In the genomic region with DNA sequence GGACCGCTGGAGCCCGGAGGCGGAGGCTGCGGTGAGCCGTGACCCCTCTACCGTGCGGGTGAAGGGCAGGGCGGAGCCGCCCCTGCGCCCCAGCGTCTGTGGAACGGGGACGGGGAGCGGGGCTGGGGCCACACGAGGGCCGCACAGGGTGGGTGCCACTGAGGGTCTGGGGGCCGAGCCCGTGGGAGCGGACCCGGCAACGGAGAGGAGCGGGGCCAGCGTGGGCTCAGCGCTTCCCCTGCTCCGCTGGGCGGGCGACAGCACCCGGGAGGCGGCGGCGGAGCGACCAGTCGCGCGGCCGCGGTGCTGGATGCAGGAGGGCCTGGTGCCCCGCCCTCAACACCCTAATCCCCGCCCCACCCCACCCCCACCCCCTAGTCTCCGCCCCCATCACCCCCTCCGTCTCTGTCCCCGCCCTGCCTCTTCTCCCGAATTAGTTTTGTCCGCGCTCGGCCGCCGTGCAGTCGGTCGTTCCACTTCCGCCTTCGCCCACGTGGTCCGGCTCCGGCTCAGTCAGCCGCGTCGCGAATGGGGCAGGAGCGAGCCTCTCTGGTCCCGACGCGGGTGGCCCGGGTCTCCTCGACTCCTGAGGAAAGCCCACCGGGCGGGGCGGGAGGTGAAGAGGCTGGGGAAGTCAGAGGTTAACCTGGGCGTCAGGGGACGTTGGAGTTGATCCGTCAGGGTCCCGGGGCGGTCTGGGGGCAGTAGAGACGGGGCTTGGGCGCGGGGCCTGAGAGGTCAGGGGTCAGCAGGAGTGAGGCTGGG, we compare ENCODE assay signal across 1 cellular context.
A peak's percentile ranks its signal among the peaks of the same experiment; 100 is the strongest.
TF ChIP-seq lines count a peak whose summit lies in the region.

A gene (plus strand): TSS at position 512 of the 765 bp plus-strand sequence. CDS start 447 bp downstream, outside the sequence.

TF ChIP-seq in HepG2, 621 proteins besides CTCF, POLR2A, EP300 and RAD21 (continued from another document and continues in another):
- no peak for TF ChIP-seq PRPF4 (IDR thresholded peaks at IDR 0.05; ENCODE audit: low read depth, low read length, poor library complexity, severe bottlenecking)
- TF ChIP-seq HOXA9 (CRISPR knock-in tag; IDR thresholded peaks at IDR 0.05; ENCODE audit: borderline replicate concordance), result peak; percentile 85
- TF ChIP-seq ZNF460 (CRISPR knock-in tag; IDR thresholded peaks at IDR 0.05; ENCODE audit: borderline replicate concordance), result no peak
- TF ChIP-seq SALL2 (CRISPR knock-in tag; IDR thresholded peaks at IDR 0.05), result peak; percentile 83; the same call in 1 of the 2 replicates
- TF ChIP-seq, protein P1, sequence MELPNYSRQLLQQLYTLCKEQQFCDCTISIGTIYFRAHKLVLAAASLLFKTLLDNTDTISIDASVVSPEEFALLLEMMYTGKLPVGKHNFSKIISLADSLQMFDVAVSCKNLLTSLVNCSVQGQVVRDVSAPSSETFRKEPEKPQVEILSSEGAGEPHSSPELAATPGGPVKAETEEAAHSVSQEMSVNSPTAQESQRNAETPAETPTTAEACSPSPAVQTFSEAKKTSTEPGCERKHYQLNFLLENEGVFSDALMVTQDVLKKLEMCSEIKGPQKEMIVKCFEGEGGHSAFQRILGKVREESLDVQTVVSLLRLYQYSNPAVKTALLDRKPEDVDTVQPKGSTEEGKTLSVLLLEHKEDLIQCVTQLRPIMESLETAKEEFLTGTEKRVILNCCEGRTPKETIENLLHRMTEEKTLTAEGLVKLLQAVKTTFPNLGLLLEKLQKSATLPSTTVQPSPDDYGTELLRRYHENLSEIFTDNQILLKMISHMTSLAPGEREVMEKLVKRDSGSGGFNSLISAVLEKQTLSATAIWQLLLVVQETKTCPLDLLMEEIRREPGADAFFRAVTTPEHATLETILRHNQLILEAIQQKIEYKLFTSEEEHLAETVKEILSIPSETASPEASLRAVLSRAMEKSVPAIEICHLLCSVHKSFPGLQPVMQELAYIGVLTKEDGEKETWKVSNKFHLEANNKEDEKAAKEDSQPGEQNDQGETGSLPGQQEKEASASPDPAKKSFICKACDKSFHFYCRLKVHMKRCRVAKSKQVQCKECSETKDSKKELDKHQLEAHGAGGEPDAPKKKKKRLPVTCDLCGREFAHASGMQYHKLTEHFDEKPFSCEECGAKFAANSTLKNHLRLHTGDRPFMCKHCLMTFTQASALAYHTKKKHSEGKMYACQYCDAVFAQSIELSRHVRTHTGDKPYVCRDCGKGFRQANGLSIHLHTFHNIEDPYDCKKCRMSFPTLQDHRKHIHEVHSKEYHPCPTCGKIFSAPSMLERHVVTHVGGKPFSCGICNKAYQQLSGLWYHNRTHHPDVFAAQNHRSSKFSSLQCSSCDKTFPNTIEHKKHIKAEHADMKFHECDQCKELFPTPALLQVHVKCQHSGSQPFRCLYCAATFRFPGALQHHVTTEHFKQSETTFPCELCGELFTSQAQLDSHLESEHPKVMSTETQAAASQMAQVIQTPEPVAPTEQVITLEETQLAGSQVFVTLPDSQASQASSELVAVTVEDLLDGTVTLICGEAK (IDR thresholded peaks at IDR 0.05), result no peak
- TF ChIP-seq, protein P1 (CRISPR knock-in tag; IDR thresholded peaks at IDR 0.05), result 0 out of 2 replicates have a peak, but pooled peaks have one; percentile 24
- TF ChIP-seq, protein P2, sequence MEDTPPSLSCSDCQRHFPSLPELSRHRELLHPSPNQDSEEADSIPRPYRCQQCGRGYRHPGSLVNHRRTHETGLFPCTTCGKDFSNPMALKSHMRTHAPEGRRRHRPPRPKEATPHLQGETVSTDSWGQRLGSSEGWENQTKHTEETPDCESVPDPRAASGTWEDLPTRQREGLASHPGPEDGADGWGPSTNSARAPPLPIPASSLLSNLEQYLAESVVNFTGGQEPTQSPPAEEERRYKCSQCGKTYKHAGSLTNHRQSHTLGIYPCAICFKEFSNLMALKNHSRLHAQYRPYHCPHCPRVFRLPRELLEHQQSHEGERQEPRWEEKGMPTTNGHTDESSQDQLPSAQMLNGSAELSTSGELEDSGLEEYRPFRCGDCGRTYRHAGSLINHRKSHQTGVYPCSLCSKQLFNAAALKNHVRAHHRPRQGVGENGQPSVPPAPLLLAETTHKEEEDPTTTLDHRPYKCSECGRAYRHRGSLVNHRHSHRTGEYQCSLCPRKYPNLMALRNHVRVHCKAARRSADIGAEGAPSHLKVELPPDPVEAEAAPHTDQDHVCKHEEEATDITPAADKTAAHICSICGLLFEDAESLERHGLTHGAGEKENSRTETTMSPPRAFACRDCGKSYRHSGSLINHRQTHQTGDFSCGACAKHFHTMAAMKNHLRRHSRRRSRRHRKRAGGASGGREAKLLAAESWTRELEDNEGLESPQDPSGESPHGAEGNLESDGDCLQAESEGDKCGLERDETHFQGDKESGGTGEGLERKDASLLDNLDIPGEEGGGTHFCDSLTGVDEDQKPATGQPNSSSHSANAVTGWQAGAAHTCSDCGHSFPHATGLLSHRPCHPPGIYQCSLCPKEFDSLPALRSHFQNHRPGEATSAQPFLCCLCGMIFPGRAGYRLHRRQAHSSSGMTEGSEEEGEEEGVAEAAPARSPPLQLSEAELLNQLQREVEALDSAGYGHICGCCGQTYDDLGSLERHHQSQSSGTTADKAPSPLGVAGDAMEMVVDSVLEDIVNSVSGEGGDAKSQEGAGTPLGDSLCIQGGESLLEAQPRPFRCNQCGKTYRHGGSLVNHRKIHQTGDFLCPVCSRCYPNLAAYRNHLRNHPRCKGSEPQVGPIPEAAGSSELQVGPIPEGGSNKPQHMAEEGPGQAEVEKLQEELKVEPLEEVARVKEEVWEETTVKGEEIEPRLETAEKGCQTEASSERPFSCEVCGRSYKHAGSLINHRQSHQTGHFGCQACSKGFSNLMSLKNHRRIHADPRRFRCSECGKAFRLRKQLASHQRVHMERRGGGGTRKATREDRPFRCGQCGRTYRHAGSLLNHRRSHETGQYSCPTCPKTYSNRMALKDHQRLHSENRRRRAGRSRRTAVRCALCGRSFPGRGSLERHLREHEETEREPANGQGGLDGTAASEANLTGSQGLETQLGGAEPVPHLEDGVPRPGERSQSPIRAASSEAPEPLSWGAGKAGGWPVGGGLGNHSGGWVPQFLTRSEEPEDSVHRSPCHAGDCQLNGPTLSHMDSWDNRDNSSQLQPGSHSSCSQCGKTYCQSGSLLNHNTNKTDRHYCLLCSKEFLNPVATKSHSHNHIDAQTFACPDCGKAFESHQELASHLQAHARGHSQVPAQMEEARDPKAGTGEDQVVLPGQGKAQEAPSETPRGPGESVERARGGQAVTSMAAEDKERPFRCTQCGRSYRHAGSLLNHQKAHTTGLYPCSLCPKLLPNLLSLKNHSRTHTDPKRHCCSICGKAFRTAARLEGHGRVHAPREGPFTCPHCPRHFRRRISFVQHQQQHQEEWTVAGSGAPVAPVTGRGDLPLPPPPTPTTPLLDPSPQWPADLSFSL (CRISPR knock-in tag; IDR thresholded peaks at IDR 0.05), result no peak
- TF ChIP-seq NONO (IDR thresholded peaks at IDR 0.05), result no peak
- TF ChIP-seq NONO (CRISPR knock-in tag; conservative IDR thresholded peaks at IDR 0.05), result peak; percentile 96
- TF ChIP-seq NCOA1 (CRISPR knock-in tag; IDR thresholded peaks at IDR 0.05), result no peak
- TF ChIP-seq PRMT3 (CRISPR knock-in tag; IDR thresholded peaks at IDR 0.05; ENCODE audit: borderline replicate concordance, low read depth), result no peak
- no peak for TF ChIP-seq DNMT1 (CRISPR knock-in tag; IDR thresholded peaks at IDR 0.05)
- peak; percentile 71 for TF ChIP-seq ZNF792 (CRISPR knock-in tag; IDR thresholded peaks at IDR 0.05)
- TF ChIP-seq, protein P3, sequence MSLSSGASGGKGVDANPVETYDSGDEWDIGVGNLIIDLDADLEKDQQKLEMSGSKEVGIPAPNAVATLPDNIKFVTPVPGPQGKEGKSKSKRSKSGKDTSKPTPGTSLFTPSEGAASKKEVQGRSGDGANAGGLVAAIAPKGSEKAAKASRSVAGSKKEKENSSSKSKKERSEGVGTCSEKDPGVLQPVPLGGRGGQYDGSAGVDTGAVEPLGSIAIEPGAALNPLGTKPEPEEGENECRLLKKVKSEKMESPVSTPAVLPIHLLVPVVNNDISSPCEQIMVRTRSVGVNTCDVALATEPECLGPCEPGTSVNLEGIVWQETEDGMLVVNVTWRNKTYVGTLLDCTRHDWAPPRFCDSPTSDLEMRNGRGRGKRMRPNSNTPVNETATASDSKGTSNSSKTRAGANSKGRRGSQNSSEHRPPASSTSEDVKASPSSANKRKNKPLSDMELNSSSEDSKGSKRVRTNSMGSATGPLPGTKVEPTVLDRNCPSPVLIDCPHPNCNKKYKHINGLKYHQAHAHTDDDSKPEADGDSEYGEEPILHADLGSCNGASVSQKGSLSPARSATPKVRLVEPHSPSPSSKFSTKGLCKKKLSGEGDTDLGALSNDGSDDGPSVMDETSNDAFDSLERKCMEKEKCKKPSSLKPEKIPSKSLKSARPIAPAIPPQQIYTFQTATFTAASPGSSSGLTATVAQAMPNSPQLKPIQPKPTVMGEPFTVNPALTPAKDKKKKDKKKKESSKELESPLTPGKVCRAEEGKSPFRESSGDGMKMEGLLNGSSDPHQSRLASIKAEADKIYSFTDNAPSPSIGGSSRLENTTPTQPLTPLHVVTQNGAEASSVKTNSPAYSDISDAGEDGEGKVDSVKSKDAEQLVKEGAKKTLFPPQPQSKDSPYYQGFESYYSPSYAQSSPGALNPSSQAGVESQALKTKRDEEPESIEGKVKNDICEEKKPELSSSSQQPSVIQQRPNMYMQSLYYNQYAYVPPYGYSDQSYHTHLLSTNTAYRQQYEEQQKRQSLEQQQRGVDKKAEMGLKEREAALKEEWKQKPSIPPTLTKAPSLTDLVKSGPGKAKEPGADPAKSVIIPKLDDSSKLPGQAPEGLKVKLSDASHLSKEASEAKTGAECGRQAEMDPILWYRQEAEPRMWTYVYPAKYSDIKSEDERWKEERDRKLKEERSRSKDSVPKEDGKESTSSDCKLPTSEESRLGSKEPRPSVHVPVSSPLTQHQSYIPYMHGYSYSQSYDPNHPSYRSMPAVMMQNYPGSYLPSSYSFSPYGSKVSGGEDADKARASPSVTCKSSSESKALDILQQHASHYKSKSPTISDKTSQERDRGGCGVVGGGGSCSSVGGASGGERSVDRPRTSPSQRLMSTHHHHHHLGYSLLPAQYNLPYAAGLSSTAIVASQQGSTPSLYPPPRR (CRISPR knock-in tag; IDR thresholded peaks at IDR 0.05; ENCODE audit: borderline replicate concordance), result 0 out of 2 replicates have a peak, but pooled peaks have one; percentile 16
- TF ChIP-seq, protein P4, sequence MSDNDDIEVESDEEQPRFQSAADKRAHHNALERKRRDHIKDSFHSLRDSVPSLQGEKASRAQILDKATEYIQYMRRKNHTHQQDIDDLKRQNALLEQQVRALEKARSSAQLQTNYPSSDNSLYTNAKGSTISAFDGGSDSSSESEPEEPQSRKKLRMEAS (IDR thresholded peaks at IDR 0.05), result peak; percentile 99
- TF ChIP-seq, protein P5, sequence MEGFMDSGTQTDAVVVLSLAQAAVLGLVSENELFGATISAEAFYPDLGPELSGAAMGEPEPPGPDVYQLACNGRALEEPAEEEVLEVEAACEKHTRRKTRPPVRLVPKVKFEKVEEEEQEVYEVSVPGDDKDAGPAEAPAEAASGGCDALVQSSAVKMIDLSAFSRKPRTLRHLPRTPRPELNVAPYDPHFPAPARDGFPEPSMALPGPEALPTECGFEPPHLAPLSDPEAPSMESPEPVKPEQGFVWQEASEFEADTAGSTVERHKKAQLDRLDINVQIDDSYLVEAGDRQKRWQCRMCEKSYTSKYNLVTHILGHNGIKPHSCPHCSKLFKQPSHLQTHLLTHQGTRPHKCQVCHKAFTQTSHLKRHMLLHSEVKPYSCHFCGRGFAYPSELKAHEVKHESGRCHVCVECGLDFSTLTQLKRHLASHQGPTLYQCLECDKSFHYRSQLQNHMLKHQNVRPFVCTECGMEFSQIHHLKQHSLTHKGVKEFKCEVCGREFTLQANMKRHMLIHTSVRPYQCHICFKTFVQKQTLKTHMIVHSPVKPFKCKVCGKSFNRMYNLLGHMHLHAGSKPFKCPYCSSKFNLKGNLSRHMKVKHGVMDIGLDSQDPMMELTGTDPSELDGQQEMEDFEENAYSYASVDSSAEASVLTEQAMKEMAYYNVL (CRISPR knock-in tag; IDR thresholded peaks at IDR 0.05; ENCODE audit: borderline replicate concordance), result 0 out of 2 replicates have a peak, but pooled peaks have one; percentile 31
- TF ChIP-seq, protein P6, sequence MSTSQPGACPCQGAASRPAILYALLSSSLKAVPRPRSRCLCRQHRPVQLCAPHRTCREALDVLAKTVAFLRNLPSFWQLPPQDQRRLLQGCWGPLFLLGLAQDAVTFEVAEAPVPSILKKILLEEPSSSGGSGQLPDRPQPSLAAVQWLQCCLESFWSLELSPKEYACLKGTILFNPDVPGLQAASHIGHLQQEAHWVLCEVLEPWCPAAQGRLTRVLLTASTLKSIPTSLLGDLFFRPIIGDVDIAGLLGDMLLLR (CRISPR knock-in tag; IDR thresholded peaks at IDR 0.05), result peak; percentile 99
- TF ChIP-seq ZSCAN25 (CRISPR knock-in tag; IDR thresholded peaks at IDR 0.05), result peak; percentile 73
- TF ChIP-seq ZNF674 (CRISPR knock-in tag; IDR thresholded peaks at IDR 0.05; ENCODE audit: low read depth), result no peak
- no peak for TF ChIP-seq ZNF382 (CRISPR knock-in tag; IDR thresholded peaks at IDR 0.05; ENCODE audit: borderline replicate concordance)
- TF ChIP-seq, protein P7, sequence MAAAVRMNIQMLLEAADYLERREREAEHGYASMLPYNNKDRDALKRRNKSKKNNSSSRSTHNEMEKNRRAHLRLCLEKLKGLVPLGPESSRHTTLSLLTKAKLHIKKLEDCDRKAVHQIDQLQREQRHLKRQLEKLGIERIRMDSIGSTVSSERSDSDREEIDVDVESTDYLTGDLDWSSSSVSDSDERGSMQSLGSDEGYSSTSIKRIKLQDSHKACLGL (CRISPR knock-in tag; IDR thresholded peaks at IDR 0.05), result peak; percentile 99
- TF ChIP-seq SSRP1 (CRISPR knock-in tag; IDR thresholded peaks at IDR 0.05), result no peak
- TF ChIP-seq REXO4 (CRISPR knock-in tag; IDR thresholded peaks at IDR 0.05; ENCODE audit: borderline replicate concordance), result no peak
